ENCODE assay signal across 12 cellular contexts in genomic region chr2:24315669-24316068, GRCh38. TPM values are rescaled to one million over a fixed set of nuclear protein-coding genes. Genes with fewer than 3 reads are reported as not detected.
DNase-seq lines count a peak whose midpoint lies in the region; ATAC-seq and TF ChIP-seq lines count a peak whose summit lies in the region.
"Had no signal": no experiment of that assay in that cellular context is flagged by ENCODE, and none has a peak within 500 bp of the region (broad histone marks: within the 10 kb centered on the region; RNA-seq: fewer than 3 reads in every experiment).

No MANE protein-coding gene starts in this region.

- 69 to 79% methylated on average over 3 of the region's 3 CpGs for WGBS in esophagus squamous epithelium, 2 donors

- H3K27me3 Mint-ChIP-seq in central memory CD8-positive, alpha-beta T cell, result no peaks in the 10 kb centered on the region

- TF ChIP-seq POLR2A in esophagus squamous epithelium (IDR thresholded peaks at IDR 0.05), result no peak

- H3K27ac ChIP-seq in brain microvascular endothelial cell, result no peak overlapping the region
- no peak overlapping the region for H3K27ac ChIP-seq in esophagus squamous epithelium
- H3K27ac ChIP-seq: HL-60 had no signal

- no peak for TF ChIP-seq CTCF in GM13976 (IDR thresholded peaks at IDR 0.05; ENCODE audit: borderline replicate concordance, control extremely low read depth, extremely low read depth, insufficient read depth, missing control alignments)
- TF ChIP-seq CTCF in brain microvascular endothelial cell (IDR thresholded peaks at IDR 0.05; ENCODE audit: low read depth, low read length, missing control alignments), result no peak
- TF ChIP-seq CTCF in esophagus squamous epithelium (IDR thresholded peaks at IDR 0.05), result no peak

- no peak overlapping the region for H3K4me3 ChIP-seq in brain microvascular endothelial cell (ENCODE audit: low read depth, low read length)
- H3K4me3 ChIP-seq in esophagus squamous epithelium, result no peak overlapping the region

- H3K4me1 Mint-ChIP-seq in central memory CD8-positive, alpha-beta T cell, result peaks cover 34% of the 10 kb centered on the region

- H3K27ac Mint-ChIP-seq in central memory CD8-positive, alpha-beta T cell (ENCODE audit: low read depth), result peak overlapping the region; percentile 56

- DNase-seq in GM13976 (ENCODE audit: low spot score) (peak; percentile 52), brain microvascular endothelial cell (no peak), NCI-H226 (no peak), esophagus squamous epithelium (lab: John Stamatoyannopoulos, UW) (no peak), G401 (ENCODE audit: low spot score) (no peak)
- no peak for DNase-seq in central memory CD8-positive, alpha-beta T cell (ENCODE audit: low spot score in 2 of 2)
- DNase-seq: activated naive CD4-positive, alpha-beta T cell treated with anti-CD3 and anti-CD28 coated beads, Interleukin-2, amount 50 U/mL, for 16 hours; left colon; NCI-H446 had no signal

- no peaks in the 10 kb centered on the region for H3K27me3 ChIP-seq in brain microvascular endothelial cell (replicated peaks)
- H3K27me3 ChIP-seq in esophagus squamous epithelium, result no peaks in the 10 kb centered on the region

- in situ Hi-C loops in GM13976 (cut with MboI; ENCODE audit: low sequenced_read_pairs, unreplicated experiment) (no loop called here), brain microvascular endothelial cell (cut with HindIII; ENCODE audit: low pct_ligation_motif_present, low sequenced_read_pairs) (no loop called here), G401 (cut with HindIII; ENCODE audit: low sequenced_read_pairs) (no loop called here)

- intact Hi-C loops in esophagus squamous epithelium (cut with DNase I), result no loop called here

- peak; percentile 55 for ATAC-seq in GM19372 (IDR thresholded peaks at IDR 0.05; ENCODE audit: low read depth, unreplicated experiment)
- peak; percentile 78 for ATAC-seq in HG03064 (IDR thresholded peaks at IDR 0.05; ENCODE audit: low read depth, unreplicated experiment)
- ATAC-seq in central memory CD8-positive, alpha-beta T cell (replicated peaks; ENCODE audit: extremely low read depth, poor library complexity, severe bottlenecking), result no peak
- ATAC-seq: left colon had no signal

- H3K36me3 ChIP-seq in brain microvascular endothelial cell (replicated peaks) (no peaks in the 10 kb centered on the region), esophagus squamous epithelium (peaks cover 0 to 26% (median 0%) of the 10 kb centered on the region in 3 donors)

- H3K36me3 Mint-ChIP-seq in central memory CD8-positive, alpha-beta T cell (ENCODE audit: insufficient read depth), result peaks cover 29% of the 10 kb centered on the region

- peaks cover 0 to 3% (median 0%) of the 10 kb centered on the region in 3 donors for H3K4me1 ChIP-seq in esophagus squamous epithelium

- H3K4me3 Mint-ChIP-seq in central memory CD8-positive, alpha-beta T cell, result peak overlapping the region; percentile 28

- H3K9me3 ChIP-seq in esophagus squamous epithelium, result no peaks in the 10 kb centered on the region

- H3K9me3 Mint-ChIP-seq in central memory CD8-positive, alpha-beta T cell, result no peaks in the 10 kb centered on the region

RNA-seq across cellular contexts. Expression of gene ITSN2, which starts 44.7 kb away (rescaled TPM):
- total RNA-seq in esophagus squamous epithelium, result 10 to 100 TPM; 58.3 to 98.0 (median 65.3) TPM
- 10.3 and 22.2 TPM in 2 replicates for total RNA-seq in G401 (2014; rRNA removed; shearing (Covaris generic))
